9 cellular contexts compared by ENCODE assay signal in the genomic region with DNA sequence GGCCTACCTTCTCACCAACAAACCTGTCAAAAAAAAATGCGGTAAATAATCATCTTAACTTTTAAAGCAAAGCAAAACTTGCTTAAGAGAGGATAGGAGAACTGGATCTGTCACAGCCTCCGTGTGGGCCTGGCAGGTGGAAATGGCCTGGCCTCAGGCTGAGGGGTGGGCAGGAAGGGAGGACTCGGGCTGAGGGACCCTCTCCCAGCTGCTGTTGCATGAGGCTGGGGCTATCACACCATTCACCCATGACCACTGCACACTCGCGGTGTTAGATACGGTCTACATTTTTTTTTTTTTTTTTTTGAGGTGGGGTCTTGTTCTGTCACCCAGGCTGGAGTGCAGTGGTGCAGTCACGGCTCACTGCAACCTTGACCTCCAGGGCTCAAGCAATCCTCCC. TPM values are rescaled to one million over a fixed set of nuclear protein-coding genes. Genes with fewer than 3 reads are reported as not detected.
DNase-seq lines count a peak whose midpoint lies in the region; ATAC-seq, FAIRE-seq and TF ChIP-seq lines count a peak whose summit lies in the region.
"Had no signal": no experiment of that assay in that cellular context is flagged by ENCODE, and none has a peak within 500 bp of the region (broad histone marks: within the 10 kb centered on the region; RNA-seq: fewer than 3 reads in every experiment).

No MANE protein-coding gene starts in this region.

- ATAC-seq in natural killer cell (no peak), pancreas (no peak), HG03280 (IDR thresholded peaks at IDR 0.05; ENCODE audit: unreplicated experiment) (no peak), HG02938 (IDR thresholded peaks at IDR 0.05; ENCODE audit: unreplicated experiment) (no peak)
- no peak for ATAC-seq in natural killer cell treated with Interleukin-12 subunit alpha and Interleukin-12 subunit beta and Interleukin-15 and Interleukin-18, amount 100 ng/mL, for 72 hours
- no peak for ATAC-seq in CD8-positive, alpha-beta T cell

- DNase-seq in natural killer cell (no peak), pancreas (peak in 1 of 6 donors; percentile 25)
- no peak for DNase-seq in natural killer cell treated with Interleukin-12 subunit alpha and Interleukin-12 subunit beta and Interleukin-15 and Interleukin-18, amount 100 ng/mL, for 72 hours (ENCODE audit: low spot score)
- DNase-seq in effector memory CD4-positive, alpha-beta T cell, result no peak
- no peak for DNase-seq in CD8-positive, alpha-beta T cell

- H3K4me3 ChIP-seq in esophagus (ENCODE audit: low read depth in 1 of 2, low read length in 2 of 2), result no peak overlapping the region
- no peak overlapping the region for H3K4me3 ChIP-seq in pancreas
- no peak overlapping the region for H3K4me3 ChIP-seq in effector memory CD4-positive, alpha-beta T cell (ENCODE audit: insufficient read depth, low read depth, low read length, poor library complexity, severe bottlenecking)
- no peak overlapping the region for H3K4me3 ChIP-seq in CD8-positive, alpha-beta T cell (ENCODE audit: low read depth, low read length)

- POLR2A ChIA-PET in CD8-positive, alpha-beta T cell (lab: Charles Lee), result interaction anchor here (1.3 kb wide), 1 partner anchor 13 kb away, joined by 3 read pairs; no protein-coding TSS in a partner anchor

- no peak for FAIRE-seq in pancreas (lab: Jason Lieb, UNC)

- no peak for TF ChIP-seq CTCF in natural killer cell (IDR thresholded peaks at IDR 0.05)
- TF ChIP-seq CTCF in pancreas (IDR thresholded peaks at IDR 0.05), result no peak
- TF ChIP-seq CTCF in CD8-positive, alpha-beta T cell (IDR thresholded peaks at IDR 0.05), result no peak

- H3K4me1 ChIP-seq in esophagus (ENCODE audit: control insufficient read depth in 2 of 2, insufficient read depth in 2 of 2, low read length in 1 of 2), result peaks cover 3 to 31% of the 10 kb centered on the region in 2 donors
- H3K4me1 ChIP-seq in pancreas, result peaks cover 19 to 30% (median 27%) of the 10 kb centered on the region in 3 donors
- H3K4me1 ChIP-seq in effector memory CD4-positive, alpha-beta T cell (ENCODE audit: control insufficient read depth, insufficient read depth, low read length, poor library complexity, severe bottlenecking), result peaks cover 60% of the 10 kb centered on the region
- peaks cover 62% of the 10 kb centered on the region for H3K4me1 ChIP-seq in CD8-positive, alpha-beta T cell (ENCODE audit: insufficient read depth, low read length)

- no peaks in the 10 kb centered on the region for H3K27me3 ChIP-seq in esophagus (ENCODE audit: control insufficient read depth in 1 of 2, insufficient read depth in 2 of 2, low read length in 2 of 2)
- H3K27me3 ChIP-seq in pancreas, result no peaks in the 10 kb centered on the region
- H3K27me3 ChIP-seq in effector memory CD4-positive, alpha-beta T cell (replicated peaks; ENCODE audit: control insufficient read depth, insufficient read depth, low read length, poor library complexity, severe bottlenecking), result no peaks in the 10 kb centered on the region
- no peaks in the 10 kb centered on the region for H3K27me3 ChIP-seq in CD8-positive, alpha-beta T cell (ENCODE audit: insufficient read depth, low read length)

- no peaks in the 10 kb centered on the region for H3K9me3 Mint-ChIP-seq in natural killer cell
- no peaks in the 10 kb centered on the region for H3K9me3 Mint-ChIP-seq in natural killer cell treated with Interleukin-12 subunit alpha and Interleukin-12 subunit beta and Interleukin-15 and Interleukin-18, amount 100 ng/mL, for 72 hours
- H3K9me3 Mint-ChIP-seq in CD8-positive, alpha-beta T cell, result no peaks in the 10 kb centered on the region

- CTCF ChIA-PET in CD8-positive, alpha-beta T cell (lab: Charles Lee), result no interaction called here

- H3K4me1 Mint-ChIP-seq in natural killer cell, result peaks cover 39 to 46% of the 10 kb centered on the region in 2 donors
- H3K4me1 Mint-ChIP-seq in natural killer cell treated with Interleukin-12 subunit alpha and Interleukin-12 subunit beta and Interleukin-15 and Interleukin-18, amount 100 ng/mL, for 72 hours (ENCODE audit: low read depth in 2 of 2), result peaks cover 30 to 44% of the 10 kb centered on the region in 2 donors
- peaks cover 63% of the 10 kb centered on the region for H3K4me1 Mint-ChIP-seq in CD8-positive, alpha-beta T cell (ENCODE audit: low read depth)

- H3K27ac Mint-ChIP-seq in natural killer cell, result peak overlapping the region; percentile 90 to 94
- H3K27ac Mint-ChIP-seq in natural killer cell treated with Interleukin-12 subunit alpha and Interleukin-12 subunit beta and Interleukin-15 and Interleukin-18, amount 100 ng/mL, for 72 hours, result peak overlapping the region in 1 of 2 donors; percentile 89
- H3K27ac Mint-ChIP-seq in CD8-positive, alpha-beta T cell, result no peak overlapping the region

- H3K27me3 Mint-ChIP-seq in natural killer cell (ENCODE audit: low read depth in 2 of 2), result no peaks in the 10 kb centered on the region
- H3K27me3 Mint-ChIP-seq in natural killer cell treated with Interleukin-12 subunit alpha and Interleukin-12 subunit beta and Interleukin-15 and Interleukin-18, amount 100 ng/mL, for 72 hours, result no peaks in the 10 kb centered on the region
- H3K27me3 Mint-ChIP-seq in CD8-positive, alpha-beta T cell (ENCODE audit: low read depth), result no peaks in the 10 kb centered on the region

- H3K27ac ChIP-seq in esophagus (ENCODE audit: low read depth in 2 of 2, low read length in 1 of 2), result peak overlapping the region; percentile 88 to 94
- peak overlapping the region; percentile 60 to 91 (median 74) for H3K27ac ChIP-seq in pancreas
- H3K27ac ChIP-seq in effector memory CD4-positive, alpha-beta T cell (ENCODE audit: insufficient read depth, low read length, poor library complexity, severe bottlenecking), result no peak overlapping the region
- no peak overlapping the region for H3K27ac ChIP-seq in CD8-positive, alpha-beta T cell (ENCODE audit: low read depth, low read length)
- H3K27ac ChIP-seq: C4-2B had no signal

- H3K4me3 Mint-ChIP-seq in natural killer cell, result peak overlapping the region; percentile 4
- H3K4me3 Mint-ChIP-seq in natural killer cell treated with Interleukin-12 subunit alpha and Interleukin-12 subunit beta and Interleukin-15 and Interleukin-18, amount 100 ng/mL, for 72 hours, result no peak overlapping the region
- no peak overlapping the region for H3K4me3 Mint-ChIP-seq in CD8-positive, alpha-beta T cell

- H3K36me3 ChIP-seq in esophagus (ENCODE audit: control insufficient read depth in 2 of 2, insufficient read depth in 2 of 2, low read length in 1 of 2) (peaks cover 32 to 51% of the 10 kb centered on the region in 2 donors), pancreas (peaks cover 5 to 42% (median 31%) of the 10 kb centered on the region in 3 donors)
- peaks cover 50% of the 10 kb centered on the region for H3K36me3 ChIP-seq in effector memory CD4-positive, alpha-beta T cell (ENCODE audit: control insufficient read depth, insufficient read depth, low read length)
- H3K36me3 ChIP-seq in CD8-positive, alpha-beta T cell (ENCODE audit: insufficient read depth, low read length), result peaks cover 31% of the 10 kb centered on the region

- intact Hi-C loops in natural killer cell (cut with micrococcal nuclease), result loop anchor here (10.0 kb wide), 1 partner anchor 61 kb away; a partner anchor contains a TSS
- intact Hi-C loops in pancreas (cut with DNase I), result no loop called here
- intact Hi-C loops in CD8-positive, alpha-beta T cell (cut with DNase I, micrococcal nuclease), result no loop called here

- no peaks in the 10 kb centered on the region for H3K36me3 Mint-ChIP-seq in natural killer cell
- peaks cover 4% of the 10 kb centered on the region for H3K36me3 Mint-ChIP-seq in natural killer cell treated with Interleukin-12 subunit alpha and Interleukin-12 subunit beta and Interleukin-15 and Interleukin-18, amount 100 ng/mL, for 72 hours
- peaks cover 69% of the 10 kb centered on the region for H3K36me3 Mint-ChIP-seq in CD8-positive, alpha-beta T cell

- 66 to 67% methylated on average over 7 of the region's 7 CpGs for WGBS in esophagus, 2 donors
- WGBS in pancreas, 2 donors, result 70 to 71% methylated on average over 7 of the region's 7 CpGs

- no peaks in the 10 kb centered on the region for H3K9me3 ChIP-seq in esophagus (ENCODE audit: control insufficient read depth in 2 of 2, insufficient read depth in 1 of 2, low read depth in 1 of 2, low read length in 1 of 2)
- no peaks in the 10 kb centered on the region for H3K9me3 ChIP-seq in pancreas
- H3K9me3 ChIP-seq in effector memory CD4-positive, alpha-beta T cell (ENCODE audit: control insufficient read depth, low read length), result no peaks in the 10 kb centered on the region
- no peaks in the 10 kb centered on the region for H3K9me3 ChIP-seq in CD8-positive, alpha-beta T cell (ENCODE audit: low read length)

RNA-seq across cellular contexts. Expression of a gene that starts 24.5 kb away (rescaled TPM):
- total RNA-seq in natural killer cell, result 100 to 1,000 TPM in 2 of 3 donors, 10 to 100 TPM in 1; 89.8 to 111 (median 102) TPM
- total RNA-seq in natural killer cell treated with Interleukin-12 subunit alpha and Interleukin-12 subunit beta and Interleukin-15 and Interleukin-18, amount 100 ng/mL, for 72 hours, result 10 to 100 TPM; 66.6 to 68.9 TPM
- 10 to 100 TPM; 27.3 to 33.8 TPM for polyA plus RNA-seq in esophagus
- total RNA-seq in pancreas, result 10 to 100 TPM; 22.2 to 51.1 (median 32.0) TPM
- 10 to 100 TPM; 18.7 to 30.2 TPM for polyA plus RNA-seq in pancreas
- total RNA-seq in CD8-positive, alpha-beta T cell, result 10 to 100 TPM; 33.4 to 36.9 TPM

RNA-seq across cellular contexts. Expression of a gene that starts 24.9 kb away (rescaled TPM):
- 10 to 100 TPM in 1 of 3 donors, 1 to 10 TPM in 2; 9.1 to 19.0 (median 9.6) TPM for total RNA-seq in natural killer cell
- 10 to 100 TPM; 14.4 to 15.0 TPM for total RNA-seq in natural killer cell treated with Interleukin-12 subunit alpha and Interleukin-12 subunit beta and Interleukin-15 and Interleukin-18, amount 100 ng/mL, for 72 hours
- polyA plus RNA-seq in esophagus, result 1 to 10 TPM; 7.8 to 8.1 TPM
- 1 to 10 TPM; 2.8 to 5.6 (median 4.1) TPM for total RNA-seq in pancreas
- polyA plus RNA-seq in pancreas, result 1 to 10 TPM; 6.7 to 7.8 TPM
- 10 to 100 TPM; 24.0 to 24.3 TPM for total RNA-seq in CD8-positive, alpha-beta T cell

RNA-seq across cellular contexts. Expression of a gene that starts 43.1 kb away (rescaled TPM):
- total RNA-seq in natural killer cell (under 1 TPM in 1 of 3 donors, not detected in 2; 0.14 TPM), pancreas (under 1 TPM in 2 of 6 donors, not detected in 4; 0.16 to 0.76 TPM)
- under 1 TPM in 1 of 2 donors, not detected in 1; 0.17 TPM for total RNA-seq in natural killer cell treated with Interleukin-12 subunit alpha and Interleukin-12 subunit beta and Interleukin-15 and Interleukin-18, amount 100 ng/mL, for 72 hours
- polyA plus RNA-seq in esophagus (under 1 TPM in 1 of 2 donors, not detected in 1; 0.04 TPM), pancreas (under 1 TPM; 0.08 to 0.19 TPM)
- total RNA-seq in CD8-positive, alpha-beta T cell, result not detected

RNA-seq across cellular contexts. Expression of a gene that starts 58.6 kb away (rescaled TPM):
- total RNA-seq in natural killer cell (100 to 1,000 TPM; 125 to 137 (median 132) TPM), pancreas (10 to 100 TPM; 34.0 to 59.6 (median 41.9) TPM)
- 10 to 100 TPM; 93.9 to 96.6 TPM for total RNA-seq in natural killer cell treated with Interleukin-12 subunit alpha and Interleukin-12 subunit beta and Interleukin-15 and Interleukin-18, amount 100 ng/mL, for 72 hours
- polyA plus RNA-seq in esophagus (10 to 100 TPM; 20.0 to 26.5 TPM), pancreas (10 to 100 TPM; 27.5 to 28.5 TPM)
- total RNA-seq in CD8-positive, alpha-beta T cell, result 100 to 1,000 TPM; 117 to 137 TPM

RNA-seq across cellular contexts. Expression of a gene that starts 58.9 kb away (rescaled TPM):
- 10 to 100 TPM in 2 of 3 donors, 1 to 10 TPM in 1; 9.9 to 16.8 (median 12.7) TPM for total RNA-seq in natural killer cell
- total RNA-seq in natural killer cell treated with Interleukin-12 subunit alpha and Interleukin-12 subunit beta and Interleukin-15 and Interleukin-18, amount 100 ng/mL, for 72 hours, result 1 to 10 TPM; 6.2 to 6.4 TPM
- 1 to 10 TPM; 1.7 to 2.8 TPM for polyA plus RNA-seq in esophagus
- 1 to 10 TPM; 1.7 to 2.6 (median 2.2) TPM for total RNA-seq in pancreas
- polyA plus RNA-seq in pancreas, result 1 to 10 TPM; 2.0 TPM
- 10 to 100 TPM; 18.1 to 19.1 TPM for total RNA-seq in CD8-positive, alpha-beta T cell

Comparison
In these comparisons a context has a peak if more than half of its experiments do, and no peak if none do; other contexts are left out.
1. H3K27ac ChIP-seq: peak in esophagus (2 of 2) and pancreas (4 of 4); none in effector memory CD4-positive, alpha-beta T cell (single experiment) and CD8-positive, alpha-beta T cell (single experiment).